In the genomic region with DNA sequence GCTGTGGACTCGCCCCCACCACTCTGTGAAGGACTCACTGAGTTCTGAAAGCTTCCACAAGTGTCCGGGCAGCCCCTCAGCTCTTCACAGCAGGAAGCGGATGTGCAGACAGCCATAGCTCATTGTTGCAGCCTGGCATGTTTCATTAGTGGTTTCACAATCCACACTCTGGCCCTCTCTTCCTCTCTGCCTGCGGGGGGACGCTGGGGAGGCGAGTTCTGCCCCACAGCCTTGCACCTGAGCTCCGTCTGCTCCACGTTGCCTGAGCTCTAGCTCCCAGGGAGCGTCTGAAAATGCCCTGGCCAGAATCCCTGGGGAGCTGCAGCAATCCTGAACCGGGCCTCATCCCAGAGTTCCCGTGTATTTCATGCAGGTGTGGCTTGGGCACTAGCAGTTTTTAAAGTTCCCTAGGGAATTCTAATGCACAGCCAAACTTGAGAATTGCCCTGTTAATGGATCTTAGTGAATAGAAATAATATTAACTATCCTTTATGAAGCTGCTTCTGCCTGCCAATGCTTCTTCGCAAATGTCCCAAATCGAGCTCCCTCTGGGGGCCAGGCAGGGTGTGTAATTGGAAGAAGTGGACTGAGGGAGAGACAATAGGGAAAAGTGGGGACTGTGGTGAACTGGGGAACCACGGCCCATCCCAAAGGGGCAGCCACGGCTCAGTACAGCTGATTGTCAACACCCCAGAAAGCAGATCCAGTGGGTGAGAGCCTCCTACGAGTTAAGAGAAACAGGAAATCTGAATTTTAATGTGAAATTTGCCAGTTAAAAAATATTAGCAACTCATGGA, we compare ENCODE assay signal across 1 cellular context.
TF ChIP-seq lines count a peak whose summit lies in the region.

No MANE protein-coding gene starts in this region.

TF ChIP-seq in GM12878, 131 proteins besides CTCF, POLR2A, EP300 and RAD21:
- TF ChIP-seq IKZF2 (IDR thresholded peaks at IDR 0.05): peak; percentile 51 to 53; a peak in 2 of 4 replicates
- TF ChIP-seq RELB (IDR thresholded peaks at IDR 0.05; ENCODE audit: low read depth): no peak
- TF ChIP-seq TBL1XR1 (IDR thresholded peaks at IDR 0.05; ENCODE audit: low read depth, low read length): no peak
- 0 out of 2 replicates have a peak, but pooled peaks have one; percentile 19 for TF ChIP-seq CREM (IDR thresholded peaks at IDR 0.05; ENCODE audit: low read depth)
- peak; percentile 34; the same call in 1 of the 2 replicates for TF ChIP-seq HCFC1 (IDR thresholded peaks at IDR 0.05; ENCODE audit: low read length)
- TF ChIP-seq BHLHE40 (IDR thresholded peaks at IDR 0.05; ENCODE audit: borderline replicate concordance in 1 of 2, low read depth in 2 of 2, low read length in 1 of 2): peak; percentile 37 to 40; a peak in 1 of 4 replicates
- peak; percentile 68 for TF ChIP-seq EED (IDR thresholded peaks at IDR 0.05; ENCODE audit: low read depth)
- TF ChIP-seq TCF3 (IDR thresholded peaks at IDR 0.05; ENCODE audit: borderline replicate concordance, insufficient read depth, low read depth, low read length): 0 out of 2 replicates have a peak, but pooled peaks have one; percentile 35
- TF ChIP-seq ESRRA (IDR thresholded peaks at IDR 0.05; ENCODE audit: low read length): no peak
- TF ChIP-seq MEF2B (IDR thresholded peaks at IDR 0.05; ENCODE audit: partially characterized antibody, poor library complexity, severe bottlenecking): peak; percentile 71
- peak; percentile 58; the same call in 1 of the 2 replicates for TF ChIP-seq SPI1 (IDR thresholded peaks at IDR 0.05; ENCODE audit: borderline replicate concordance, insufficient read depth, low read depth, low read length)
- no peak for TF ChIP-seq CHD2 (IDR thresholded peaks at IDR 0.05; ENCODE audit: borderline replicate concordance, low read depth, low read length)
- peak; percentile 33; the same call in 1 of the 2 replicates for TF ChIP-seq PAX5 (IDR thresholded peaks at IDR 0.05; ENCODE audit: borderline replicate concordance, low read depth, low read length)
- TF ChIP-seq FOXM1 (IDR thresholded peaks at IDR 0.05; ENCODE audit: low read depth, low read length): no peak
- no peak for TF ChIP-seq MYC (IDR thresholded peaks at IDR 0.05; ENCODE audit: insufficient read depth, insufficient read length, insufficient replicate concordance, low read length, severe bottlenecking)
- TF ChIP-seq KDM1A (IDR thresholded peaks at IDR 0.05; ENCODE audit: borderline replicate concordance): no peak
- TF ChIP-seq DPF2 (IDR thresholded peaks at IDR 0.05): 0 out of 2 replicates have a peak, but pooled peaks have one; percentile 23
- TF ChIP-seq TCF12 (IDR thresholded peaks at IDR 0.05; ENCODE audit: low read depth, low read length): 0 out of 2 replicates have a peak, but pooled peaks have one; percentile 23
- TF ChIP-seq RUNX3 (IDR thresholded peaks at IDR 0.05; ENCODE audit: low read length): peak; percentile 71
- TF ChIP-seq CHD1 (IDR thresholded peaks at IDR 0.05; ENCODE audit: low read depth, low read length): no peak
- no peak for TF ChIP-seq EZH2 (IDR thresholded peaks at IDR 0.05; ENCODE audit: borderline replicate concordance, control insufficient read depth, low read depth, low read length)
- TF ChIP-seq ETV6 (conservative IDR thresholded peaks at IDR 0.05 in 1 of 2, IDR thresholded peaks at IDR 0.05 in 1 of 2; ENCODE audit: borderline replicate concordance in 1 of 2, low read depth in 1 of 2): peak in 1 of 2 experiments; percentile 85; a peak in 2 of 4 replicates
- peak; percentile 19; the same call in 1 of the 2 replicates for TF ChIP-seq NBN (IDR thresholded peaks at IDR 0.05)
- peak; percentile 67; the same call in 1 of the 3 replicates for TF ChIP-seq POU2F2 (IDR thresholded peaks at IDR 0.05; ENCODE audit: borderline replicate concordance, low read depth, low read length)
- TF ChIP-seq EGR1 (IDR thresholded peaks at IDR 0.05; ENCODE audit: borderline replicate concordance in 1 of 2, low read depth in 2 of 2, low read length in 2 of 2): peak in 1 of 2 experiments; percentile 42; a peak in 1 of 3 replicates
- TF ChIP-seq BCL11A (IDR thresholded peaks at IDR 0.05; ENCODE audit: low read depth, low read length): 0 out of 2 replicates have a peak, but pooled peaks have one; percentile 34
- TF ChIP-seq, protein P1, sequence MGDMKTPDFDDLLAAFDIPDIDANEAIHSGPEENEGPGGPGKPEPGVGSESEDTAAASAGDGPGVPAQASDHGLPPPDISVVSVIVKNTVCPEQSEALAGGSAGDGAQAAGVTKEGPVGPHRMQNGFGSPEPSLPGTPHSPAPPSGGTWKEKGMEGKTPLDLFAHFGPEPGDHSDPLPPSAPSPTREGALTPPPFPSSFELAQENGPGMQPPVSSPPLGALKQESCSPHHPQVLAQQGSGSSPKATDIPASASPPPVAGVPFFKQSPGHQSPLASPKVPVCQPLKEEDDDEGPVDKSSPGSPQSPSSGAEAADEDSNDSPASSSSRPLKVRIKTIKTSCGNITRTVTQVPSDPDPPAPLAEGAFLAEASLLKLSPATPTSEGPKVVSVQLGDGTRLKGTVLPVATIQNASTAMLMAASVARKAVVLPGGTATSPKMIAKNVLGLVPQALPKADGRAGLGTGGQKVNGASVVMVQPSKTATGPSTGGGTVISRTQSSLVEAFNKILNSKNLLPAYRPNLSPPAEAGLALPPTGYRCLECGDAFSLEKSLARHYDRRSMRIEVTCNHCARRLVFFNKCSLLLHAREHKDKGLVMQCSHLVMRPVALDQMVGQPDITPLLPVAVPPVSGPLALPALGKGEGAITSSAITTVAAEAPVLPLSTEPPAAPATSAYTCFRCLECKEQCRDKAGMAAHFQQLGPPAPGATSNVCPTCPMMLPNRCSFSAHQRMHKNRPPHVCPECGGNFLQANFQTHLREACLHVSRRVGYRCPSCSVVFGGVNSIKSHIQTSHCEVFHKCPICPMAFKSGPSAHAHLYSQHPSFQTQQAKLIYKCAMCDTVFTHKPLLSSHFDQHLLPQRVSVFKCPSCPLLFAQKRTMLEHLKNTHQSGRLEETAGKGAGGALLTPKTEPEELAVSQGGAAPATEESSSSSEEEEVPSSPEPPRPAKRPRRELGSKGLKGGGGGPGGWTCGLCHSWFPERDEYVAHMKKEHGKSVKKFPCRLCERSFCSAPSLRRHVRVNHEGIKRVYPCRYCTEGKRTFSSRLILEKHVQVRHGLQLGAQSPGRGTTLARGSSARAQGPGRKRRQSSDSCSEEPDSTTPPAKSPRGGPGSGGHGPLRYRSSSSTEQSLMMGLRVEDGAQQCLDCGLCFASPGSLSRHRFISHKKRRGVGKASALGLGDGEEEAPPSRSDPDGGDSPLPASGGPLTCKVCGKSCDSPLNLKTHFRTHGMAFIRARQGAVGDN (IDR thresholded peaks at IDR 0.05): peak; percentile 80
- TF ChIP-seq JUNB (IDR thresholded peaks at IDR 0.05): peak; percentile 24; the same call in 1 of the 2 replicates
- 0 out of 2 replicates have a peak, but pooled peaks have one; percentile 7 for TF ChIP-seq MEF2A (IDR thresholded peaks at IDR 0.05; ENCODE audit: insufficient read depth, low read depth, low read length)
- 0 out of 2 replicates have a peak, but pooled peaks have one; percentile 30 for TF ChIP-seq POLR2AphosphoS5 (IDR thresholded peaks at IDR 0.05; ENCODE audit: low read length)
- peak; percentile 65 for TF ChIP-seq IKZF1 (conservative IDR thresholded peaks at IDR 0.05)
